In the genomic region with DNA sequence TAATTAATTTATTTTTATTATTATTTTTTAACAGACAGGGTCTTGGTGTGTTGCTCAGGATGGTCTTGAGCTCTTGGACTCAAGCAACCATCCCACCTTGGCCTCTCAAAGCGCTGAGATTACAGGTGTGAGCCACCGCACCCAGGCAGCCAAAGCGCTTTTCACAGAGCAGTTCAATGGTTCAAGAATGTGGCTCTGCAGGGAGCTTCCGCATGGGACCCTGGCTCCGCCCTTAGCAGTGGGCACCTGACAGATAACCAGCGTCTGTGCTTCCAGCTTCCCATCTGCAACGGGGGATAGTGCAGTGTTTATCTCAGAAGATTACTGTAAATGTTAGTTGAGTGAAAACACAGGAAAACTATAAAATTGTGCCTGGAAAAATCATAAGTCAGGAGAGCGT, we compare ENCODE assay signal across 27 cellular contexts.
DNase-seq lines count a peak whose midpoint lies in the region; ATAC-seq, FAIRE-seq and TF ChIP-seq lines count a peak whose summit lies in the region.
"Had no signal": no experiment of that assay in that cellular context is flagged by ENCODE, and none has a peak within 500 bp of the region (broad histone marks: within the 10 kb centered on the region; RNA-seq: fewer than 3 reads in every experiment).

No MANE protein-coding gene starts in this region.

- FAIRE-seq in K562 (lab: Jason Lieb, UNC): no peak
- FAIRE-seq: GM12892 had no signal

- H3K36me3 ChIP-seq in right atrium auricular region (no peaks in the 10 kb centered on the region), K562 (ENCODE audit: control insufficient read depth, insufficient read depth, low read length) (no peaks in the 10 kb centered on the region), iPS DF 6.9 (ENCODE audit: control insufficient read depth, insufficient read depth, low read length) (no peaks in the 10 kb centered on the region), adrenal gland (replicated peaks in 1 of 2) (no peaks in the 10 kb centered on the region)
- H3K36me3 ChIP-seq: BE2C, HAP-1 had no signal

- TF ChIP-seq POLR2A in K562 (conservative IDR thresholded peaks at IDR 0.05) (no peak), adrenal gland (IDR thresholded peaks at IDR 0.05) (no peak)

- POLR2A ChIA-PET in K562 (lab: Yijun Ruan, JAX): interaction anchor here (0.5 kb wide), 1 partner anchor 14 kb away, joined by 3 read pairs; no protein-coding TSS in a partner anchor

- H3K27ac ChIP-seq in right atrium auricular region (no peak overlapping the region), K562 (ENCODE audit: extremely low read depth, low read depth, low read length) (no peak overlapping the region), iPS DF 6.9 (ENCODE audit: low read length) (no peak overlapping the region), adrenal gland (no peak overlapping the region)
- H3K27ac ChIP-seq: KMS-11, RWPE1 had no signal

- H3K4me2 ChIP-seq in K562 (ENCODE audit: insufficient read depth, low read length): no peak overlapping the region; the same call in 1 of the 2 replicates
- H3K4me2 ChIP-seq: KMS-11 had no signal

- H3K27me3 ChIP-seq in right atrium auricular region: no peaks in the 10 kb centered on the region
- H3K27me3 ChIP-seq in K562 (ENCODE audit: control insufficient read depth in 2 of 2, insufficient read depth in 2 of 2, low read length in 2 of 2): peaks cover 0 to 15% of the 10 kb centered on the region in 2 experiments; a peak in 1 of 5 replicates
- H3K27me3 ChIP-seq in iPS DF 6.9 (ENCODE audit: control insufficient read depth, insufficient read depth, low read length): no peaks in the 10 kb centered on the region
- H3K27me3 ChIP-seq in adrenal gland: peaks cover 3% of the 10 kb centered on the region

- TF ChIP-seq CTCF in right atrium auricular region (IDR thresholded peaks at IDR 0.05) (no peak), K562 (IDR thresholded peaks at IDR 0.05 in 2 of 3, conservative IDR thresholded peaks at IDR 0.05 in 1 of 3; ENCODE audit: insufficient read depth in 2 of 3, low read depth in 1 of 3, low read length in 3 of 3) (no peak), adrenal gland (IDR thresholded peaks at IDR 0.05) (no peak)

- no peaks in the 10 kb centered on the region for H4K20me1 ChIP-seq in K562 (replicated peaks; ENCODE audit: control insufficient read depth, insufficient read depth, low read length)

- DNase-seq in right atrium auricular region (ENCODE audit: low spot score): peak; percentile 23
- no peak for DNase-seq in cardiac septum (ENCODE audit: low spot score)
- DNase-seq in K562 (ENCODE audit: extremely low read depth in 1 of 4, low spot score in 3 of 4): peak in 1 of 4 experiments; percentile 13
- DNase-seq in iPS DF 6.9 (ENCODE audit: low read depth, low spot score): peak; percentile 13
- DNase-seq in HuH-7 (ENCODE audit: low spot score): no peak
- no peak for DNase-seq in adrenal gland
- DNase-seq: 8988T; ACHN; BE2C; CD8-positive, alpha-beta memory T cell; DMS153; DND-41; HFFc6; IMR-90; NCI-H1092; NCI-H1417 treated with DMSO at 0.1 percent for 48 hours; NCI-H1694 treated with DMSO at 0.1 percent for 48 hours; NCI-H2081; NCI-H2227 treated with DMSO at 0.1 percent for 48 hours; NCI-H526 treated with DMSO at 0.1 percent for 48 hours; SHP77 had no signal

- BruUV-seq in K562 (replicated peaks; lab: Mats Ljungman, UMichigan): no TSS peak

- intact Hi-C loops in cardiac septum (cut with DNase I): no loop called here
- intact Hi-C loops in K562 (cut with micrococcal nuclease): no loop called here
- intact Hi-C loops in adrenal gland (cut with DNase I): no loop called here

- ATAC-seq in K562 (no peak), HG03460 (IDR thresholded peaks at IDR 0.05; ENCODE audit: unreplicated experiment) (no peak)
- ATAC-seq: Panc1 had no signal

- H3K9me1 ChIP-seq in K562 (ENCODE audit: control insufficient read depth, insufficient read depth, low read length): no peaks in the 10 kb centered on the region

- CTCF ChIA-PET in K562 (lab: Yijun Ruan, JAX; ENCODE audit: low intra/inter-chr PET ratio): no interaction called here

- peak; percentile 8; the same call in 1 of the 2 replicates for TF ChIP-seq EP300 in K562 (IDR thresholded peaks at IDR 0.05; ENCODE audit: low read length)

- in situ Hi-C loops in K562 (cut with MboI): no loop called here

- no peak overlapping the region for H2AFZ ChIP-seq in K562 (ENCODE audit: low read depth, low read length)

- H3K79me2 ChIP-seq in K562 (ENCODE audit: control insufficient read depth, insufficient read depth, low read length): no peaks in the 10 kb centered on the region

- H3K9ac ChIP-seq in K562 (ENCODE audit: insufficient read depth in 1 of 2, low read depth in 2 of 2, low read length in 2 of 2): no peak overlapping the region
- H3K9ac ChIP-seq: KMS-11 had no signal

- H3K9me3 ChIP-seq in right atrium auricular region: peaks cover 0 to 8% of the 10 kb centered on the region in 2 donors
- H3K9me3 ChIP-seq in K562 (replicated peaks; ENCODE audit: control insufficient read depth, insufficient read depth, low read depth, low read length): no peaks in the 10 kb centered on the region
- H3K9me3 ChIP-seq in iPS DF 6.9 (ENCODE audit: control insufficient read depth, insufficient read depth, low read length): no peaks in the 10 kb centered on the region
- H3K9me3 ChIP-seq in adrenal gland (replicated peaks in 1 of 3): no peaks in the 10 kb centered on the region
- H3K9me3 ChIP-seq: BE2C, HAP-1 had no signal

- H3K4me1 ChIP-seq in right atrium auricular region (no peaks in the 10 kb centered on the region), K562 (replicated peaks in 1 of 2; ENCODE audit: control insufficient read depth in 2 of 2, insufficient read depth in 2 of 2, low read length in 2 of 2) (no peaks in the 10 kb centered on the region; a peak in 2 of 5 replicates), iPS DF 6.9 (ENCODE audit: control insufficient read depth, insufficient read depth, low read length) (no peaks in the 10 kb centered on the region), adrenal gland (replicated peaks in 1 of 2) (no peaks in the 10 kb centered on the region)
- H3K4me1 ChIP-seq: BE2C, HAP-1 had no signal

- 3% methylated on average over 8 of the region's 8 CpGs for WGBS in K562 (ENCODE audit: insufficient coverage, low coverage, missing lambda C conversion rate)
- WGBS in iPS DF 6.9 (ENCODE audit: insufficient coverage, insufficient read length): no CpG with 5 or more reads among the region's 8 CpGs
- 75 to 80% (median 77%) methylated on average over 7 to 8 of the region's 8 CpGs for WGBS in adrenal gland, 4 donors

- no peak for TF ChIP-seq RAD21 in K562 (CRISPR knock-in tag; conservative IDR thresholded peaks at IDR 0.05 in 1 of 2, IDR thresholded peaks at IDR 0.05 in 1 of 2)

- H3K4me3 ChIP-seq in right atrium auricular region: no peak overlapping the region
- H3K4me3 ChIP-seq in K562: no peak overlapping the region
- H3K4me3 ChIP-seq in iPS DF 6.9 (ENCODE audit: low read length): no peak overlapping the region
- no peak overlapping the region for H3K4me3 ChIP-seq in adrenal gland
- H3K4me3 ChIP-seq: HAP-1 had no signal

TF ChIP-seq in K562, 482 proteins besides CTCF, POLR2A, EP300 and RAD21:
- TF ChIP-seq TAL1 (IDR thresholded peaks at IDR 0.05) (peak; percentile 34; the same call in 1 of the 2 replicates), CBFA2T3 (IDR thresholded peaks at IDR 0.05) (peak; percentile 34), MXI1 (IDR thresholded peaks at IDR 0.05; ENCODE audit: low read depth, low read length) (no peak), SMARCE1 (IDR thresholded peaks at IDR 0.05) (no peak), ARID1B (IDR thresholded peaks at IDR 0.05) (0 out of 2 replicates have a peak, but pooled peaks have one; percentile 36), TCF3 (CRISPR knock-in tag; IDR thresholded peaks at IDR 0.05) (peak; percentile 49)

Comparison
In these comparisons a context has a peak if more than half of its experiments do, and no peak if none do; other contexts are left out.
1. DNase-seq: peak in right atrium auricular region (single experiment) and iPS DF 6.9 (single experiment); none in cardiac septum (single experiment), HuH-7 (single experiment) and adrenal gland (0 of 7).